Comparison of ENCODE assay signal across 1 cellular context in the genomic region with DNA sequence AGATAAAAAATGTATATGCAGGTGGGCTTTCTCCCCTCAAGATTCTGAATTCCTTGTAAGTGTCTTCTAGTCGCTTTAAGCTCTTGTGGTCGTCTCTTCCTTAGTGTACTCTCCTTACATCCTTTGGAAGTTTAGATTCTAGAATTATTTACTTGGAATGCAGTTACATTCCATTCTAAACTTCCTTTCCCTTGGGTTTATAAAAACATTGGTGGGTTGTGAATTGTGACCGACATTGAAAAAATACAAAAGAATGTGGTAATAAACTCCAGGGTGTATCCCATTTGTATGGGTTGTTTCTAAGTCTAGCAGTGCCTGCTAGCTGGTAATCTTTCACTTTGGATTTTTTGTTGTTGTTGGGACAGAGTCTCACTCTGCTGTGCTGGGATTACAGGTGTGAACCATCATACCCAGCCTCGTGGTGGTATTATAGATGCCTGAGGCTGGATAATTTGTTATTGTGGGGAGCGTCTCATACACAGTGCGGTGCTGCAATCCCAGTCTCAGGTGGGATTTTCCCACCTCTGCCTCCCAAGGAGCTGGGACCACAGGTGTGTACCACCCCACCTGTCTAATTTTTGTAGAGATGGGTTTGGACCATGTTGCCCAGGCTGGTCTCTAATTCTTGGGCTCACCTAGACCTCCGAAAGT.
TF ChIP-seq lines count a peak whose summit lies in the region.

No MANE protein-coding gene starts in this region.

TF ChIP-seq in K562, 482 proteins besides CTCF, POLR2A, EP300 and RAD21 (continued from another document):
- TF ChIP-seq PML (IDR thresholded peaks at IDR 0.05; ENCODE audit: low read length) = 0 out of 2 replicates have a peak, but pooled peaks have one; percentile 8
- no peak for TF ChIP-seq ZEB2 (IDR thresholded peaks at IDR 0.05)
- TF ChIP-seq, protein P1, sequence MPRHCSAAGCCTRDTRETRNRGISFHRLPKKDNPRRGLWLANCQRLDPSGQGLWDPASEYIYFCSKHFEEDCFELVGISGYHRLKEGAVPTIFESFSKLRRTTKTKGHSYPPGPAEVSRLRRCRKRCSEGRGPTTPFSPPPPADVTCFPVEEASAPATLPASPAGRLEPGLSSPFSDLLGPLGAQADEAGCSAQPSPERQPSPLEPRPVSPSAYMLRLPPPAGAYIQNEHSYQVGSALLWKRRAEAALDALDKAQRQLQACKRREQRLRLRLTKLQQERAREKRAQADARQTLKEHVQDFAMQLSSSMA (CRISPR knock-in tag; IDR thresholded peaks at IDR 0.05) = no peak
- TF ChIP-seq TSC22D4 (tag; IDR thresholded peaks at IDR 0.05) = no peak
- TF ChIP-seq MYNN (IDR thresholded peaks at IDR 0.05) = no peak
- no peak for TF ChIP-seq MYNN (CRISPR knock-in tag; IDR thresholded peaks at IDR 0.05)
